ENCODE assay signal across 11 cellular contexts in the genomic region with DNA sequence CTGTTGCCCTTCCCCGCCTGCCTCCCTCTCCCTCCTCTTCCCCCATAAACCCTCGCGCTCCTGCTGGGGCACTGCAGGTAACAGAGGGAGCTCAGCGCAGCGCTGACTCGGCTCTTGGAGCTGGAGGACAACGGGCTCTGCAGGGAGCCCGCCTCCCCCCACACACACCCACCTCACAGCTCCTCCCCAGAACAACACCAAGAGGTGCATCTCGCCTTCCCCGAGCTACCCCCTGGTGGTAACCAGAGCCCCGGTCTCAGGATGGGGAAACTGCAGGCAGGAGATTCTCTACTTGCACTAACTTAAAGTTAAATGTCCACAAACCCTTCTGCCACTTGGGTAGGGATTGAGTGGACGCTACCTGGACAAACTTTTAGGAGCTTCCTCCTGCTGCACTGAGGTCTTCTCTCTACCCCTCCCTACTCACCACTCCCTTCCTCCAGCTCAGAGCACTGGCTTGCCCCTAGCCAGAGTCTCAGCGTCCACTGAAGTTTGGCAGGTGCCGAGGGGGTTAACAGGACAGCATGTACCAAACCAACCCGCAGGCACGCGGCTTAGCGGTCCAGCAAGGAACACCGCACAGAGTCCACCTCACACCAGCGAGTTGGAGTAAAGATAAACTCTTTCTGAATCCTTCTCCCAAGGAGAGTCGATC. TPM values are rescaled to one million over a fixed set of nuclear protein-coding genes. Genes with fewer than 3 reads are reported as not detected.
DNase-seq lines count a peak whose midpoint lies in the region; ATAC-seq and TF ChIP-seq lines count a peak whose summit lies in the region.
"Had no signal": no experiment of that assay in that cellular context is flagged by ENCODE, and none has a peak within 500 bp of the region (broad histone marks: within the 10 kb centered on the region; RNA-seq: fewer than 3 reads in every experiment).

No MANE protein-coding gene starts in this region.

- no peak overlapping the region for H3K4me3 Mint-ChIP-seq in activated CD8-positive, alpha-beta T cell treated with anti-CD3 and anti-CD28 coated beads, Interleukin-2, amount 10 ng/mL, durations not matched to agents 7 days and 5 days
- H3K4me3 Mint-ChIP-seq: activated T-helper 1 cell treated with anti-CD3 and anti-CD28 coated beads, Interleukin-12 subunit alpha, Interleukin-12 subunit beta, Interleukin-2, Interleukin-4 antibody, amounts not matched to agents 30 ng/mL and 10 ng/mL and 1 ng/mL, durations not matched to agents 14 hours and 24 hours and 36 hours had no signal

- POLR2A ChIA-PET in HEK293T (lab: Yijun Ruan, JAX), result interaction anchor here (1.0 to 1.3 kb wide), 3 partner anchors 13 to 24 kb away, joined by 3 to 4 read pairs (median 3); no protein-coding TSS in a partner anchor
- POLR2A ChIA-PET in activated CD8-positive, alpha-beta T cell treated with anti-CD3 and anti-CD28 coated beads, Interleukin-2, amount 10 ng/mL, durations not matched to agents 7 days and 5 days (lab: Charles Lee), result interaction anchor here (0.5 to 1.2 kb wide), 4 partner anchors 14 to 894 kb away, joined by 3 to 5 read pairs (median 4); a partner anchor contains a TSS

- no peak overlapping the region for H3K27ac Mint-ChIP-seq in activated CD8-positive, alpha-beta T cell treated with anti-CD3 and anti-CD28 coated beads, Interleukin-2, amount 10 ng/mL, durations not matched to agents 7 days and 5 days
- H3K27ac Mint-ChIP-seq: activated T-helper 1 cell treated with anti-CD3 and anti-CD28 coated beads, Interleukin-12 subunit alpha, Interleukin-12 subunit beta, Interleukin-2, Interleukin-4 antibody, amounts not matched to agents 30 ng/mL and 10 ng/mL and 1 ng/mL, durations not matched to agents 14 hours and 24 hours and 36 hours had no signal

- CTCF ChIA-PET in HEK293T (lab: Yijun Ruan, JAX), result interaction anchor here (0.6 to 3.0 kb wide), 3 partner anchors 11 to 15 kb away, joined by 3 to 19 read pairs (median 7); no protein-coding TSS in a partner anchor
- CTCF ChIA-PET in activated CD8-positive, alpha-beta T cell treated with anti-CD3 and anti-CD28 coated beads, Interleukin-2, amount 10 ng/mL, durations not matched to agents 7 days and 5 days (lab: Charles Lee), result interaction anchor here (0.5 to 5.5 kb wide), 11 partner anchors 11 to 349 kb away, joined by 3 to 83 read pairs (median 3); no protein-coding TSS in a partner anchor

- ATAC-seq in activated CD8-positive, alpha-beta T cell treated with anti-CD3 and anti-CD28 coated beads, Interleukin-2, amount 10 ng/mL, durations not matched to agents 7 days and 5 days, result peak; percentile 74
- ATAC-seq in HG02571 (IDR thresholded peaks at IDR 0.05; ENCODE audit: unreplicated experiment), result no peak

- DNase-seq in DMS 273 (lab: John Stamatoyannopoulos, UW; ENCODE audit: unreplicated experiment) (peak; percentile 27), DMS 273 treated with DMSO at 0.1 percent for 48 hours (lab: John Stamatoyannopoulos, UW) (no peak), HEK293T (ENCODE audit: extremely low spot score) (peak; percentile 22), left kidney (ENCODE audit: low read depth, low spot score) (peak; percentile 70), medulla oblongata (ENCODE audit: extremely low spot score) (no peak), OCI-M2 (lab: John Stamatoyannopoulos, UW; ENCODE audit: unreplicated experiment) (no peak)
- DNase-seq in activated CD8-positive, alpha-beta T cell treated with anti-CD3 and anti-CD28 coated beads, Interleukin-2, amount 10 ng/mL, durations not matched to agents 7 days and 5 days, result peak; percentile 58
- DNase-seq: midbrain had no signal

- H3K27me3 Mint-ChIP-seq in activated CD8-positive, alpha-beta T cell treated with anti-CD3 and anti-CD28 coated beads, Interleukin-2, amount 10 ng/mL, durations not matched to agents 7 days and 5 days (ENCODE audit: low read depth), result peaks cover 79% of the 10 kb centered on the region

- H3K36me3 Mint-ChIP-seq in activated CD8-positive, alpha-beta T cell treated with anti-CD3 and anti-CD28 coated beads, Interleukin-2, amount 10 ng/mL, durations not matched to agents 7 days and 5 days (ENCODE audit: low read depth), result no peaks in the 10 kb centered on the region

- peaks cover 29% of the 10 kb centered on the region for H3K4me1 Mint-ChIP-seq in activated CD8-positive, alpha-beta T cell treated with anti-CD3 and anti-CD28 coated beads, Interleukin-2, amount 10 ng/mL, durations not matched to agents 7 days and 5 days (ENCODE audit: low read depth)

- no peaks in the 10 kb centered on the region for H3K9me3 Mint-ChIP-seq in activated CD8-positive, alpha-beta T cell treated with anti-CD3 and anti-CD28 coated beads, Interleukin-2, amount 10 ng/mL, durations not matched to agents 7 days and 5 days (ENCODE audit: insufficient read depth)
- H3K9me3 Mint-ChIP-seq: activated T-helper 1 cell treated with anti-CD3 and anti-CD28 coated beads, Interleukin-12 subunit alpha, Interleukin-12 subunit beta, Interleukin-2, Interleukin-4 antibody, amounts not matched to agents 30 ng/mL and 10 ng/mL and 1 ng/mL, durations not matched to agents 14 hours and 24 hours and 36 hours had no signal

TF ChIP-seq in HEK293T, 16 proteins besides CTCF, POLR2A, EP300 and RAD21:
- TF ChIP-seq, protein P1, sequence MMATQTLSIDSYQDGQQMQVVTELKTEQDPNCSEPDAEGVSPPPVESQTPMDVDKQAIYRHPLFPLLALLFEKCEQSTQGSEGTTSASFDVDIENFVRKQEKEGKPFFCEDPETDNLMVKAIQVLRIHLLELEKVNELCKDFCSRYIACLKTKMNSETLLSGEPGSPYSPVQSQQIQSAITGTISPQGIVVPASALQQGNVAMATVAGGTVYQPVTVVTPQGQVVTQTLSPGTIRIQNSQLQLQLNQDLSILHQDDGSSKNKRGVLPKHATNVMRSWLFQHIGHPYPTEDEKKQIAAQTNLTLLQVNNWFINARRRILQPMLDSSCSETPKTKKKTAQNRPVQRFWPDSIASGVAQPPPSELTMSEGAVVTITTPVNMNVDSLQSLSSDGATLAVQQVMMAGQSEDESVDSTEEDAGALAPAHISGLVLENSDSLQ (IDR thresholded peaks at IDR 0.05), result no peak
- no peak for TF ChIP-seq FOXK2 (IDR thresholded peaks at IDR 0.05)
- no peak for TF ChIP-seq NFRKB (IDR thresholded peaks at IDR 0.05)
- TF ChIP-seq SP1 (IDR thresholded peaks at IDR 0.05), result no peak
- TF ChIP-seq TARDBP (IDR thresholded peaks at IDR 0.05), result no peak
- no peak for TF ChIP-seq LEF1 (IDR thresholded peaks at IDR 0.05; ENCODE audit: borderline replicate concordance)
- no peak for TF ChIP-seq ARNT (IDR thresholded peaks at IDR 0.05)
- no peak for TF ChIP-seq FOXM1 (IDR thresholded peaks at IDR 0.05; ENCODE audit: borderline replicate concordance)
- TF ChIP-seq SUZ12 (IDR thresholded peaks at IDR 0.05), result no peak
- no peak for TF ChIP-seq FOXA1 (IDR thresholded peaks at IDR 0.05)
- TF ChIP-seq ELF4 (IDR thresholded peaks at IDR 0.05), result no peak
- TF ChIP-seq ZNF384 (IDR thresholded peaks at IDR 0.05), result no peak
- no peak for TF ChIP-seq CTBP1 (IDR thresholded peaks at IDR 0.05; ENCODE audit: borderline replicate concordance)
- TF ChIP-seq L3MBTL2 (conservative IDR thresholded peaks at IDR 0.05), result no peak
TF ChIP-seq in HEK293T: peak in this region for 0.

RNA-seq across cellular contexts. Expression of a gene that starts 4.0 kb away (rescaled TPM):
- under 1 TPM; 0.05 TPM for total RNA-seq in activated CD8-positive, alpha-beta T cell treated with anti-CD3 and anti-CD28 coated beads, Interleukin-2, amount 10 ng/mL, durations not matched to agents 7 days and 5 days

RNA-seq across cellular contexts. Expression of a gene that starts 19.8 kb away (rescaled TPM):
- total RNA-seq in activated CD8-positive, alpha-beta T cell treated with anti-CD3 and anti-CD28 coated beads, Interleukin-2, amount 10 ng/mL, durations not matched to agents 7 days and 5 days, result not detected
- total RNA-seq: activated T-helper 1 cell treated with anti-CD3 and anti-CD28 coated beads, Interleukin-12 subunit alpha, Interleukin-12 subunit beta, Interleukin-2, Interleukin-4 antibody, amounts not matched to agents 30 ng/mL and 10 ng/mL and 1 ng/mL, durations not matched to agents 14 hours and 24 hours and 36 hours; endothelial cell of umbilical vein had no signal

Comparison
In these comparisons a context has a peak if more than half of its experiments do, and no peak if none do; other contexts are left out.
1. DNase-seq: peak in DMS 273 (single experiment), HEK293T (single experiment), activated CD8-positive, alpha-beta T cell treated with anti-CD3 and anti-CD28 coated beads, Interleukin-2, amount 10 ng/mL, durations not matched to agents 7 days and 5 days (single experiment) and left kidney (single experiment); none in DMS 273 treated with DMSO at 0.1 percent for 48 hours (single experiment), medulla oblongata (single experiment) and OCI-M2 (single experiment).